Comparison of ENCODE assay signal across 1 cellular context in the genomic region with DNA sequence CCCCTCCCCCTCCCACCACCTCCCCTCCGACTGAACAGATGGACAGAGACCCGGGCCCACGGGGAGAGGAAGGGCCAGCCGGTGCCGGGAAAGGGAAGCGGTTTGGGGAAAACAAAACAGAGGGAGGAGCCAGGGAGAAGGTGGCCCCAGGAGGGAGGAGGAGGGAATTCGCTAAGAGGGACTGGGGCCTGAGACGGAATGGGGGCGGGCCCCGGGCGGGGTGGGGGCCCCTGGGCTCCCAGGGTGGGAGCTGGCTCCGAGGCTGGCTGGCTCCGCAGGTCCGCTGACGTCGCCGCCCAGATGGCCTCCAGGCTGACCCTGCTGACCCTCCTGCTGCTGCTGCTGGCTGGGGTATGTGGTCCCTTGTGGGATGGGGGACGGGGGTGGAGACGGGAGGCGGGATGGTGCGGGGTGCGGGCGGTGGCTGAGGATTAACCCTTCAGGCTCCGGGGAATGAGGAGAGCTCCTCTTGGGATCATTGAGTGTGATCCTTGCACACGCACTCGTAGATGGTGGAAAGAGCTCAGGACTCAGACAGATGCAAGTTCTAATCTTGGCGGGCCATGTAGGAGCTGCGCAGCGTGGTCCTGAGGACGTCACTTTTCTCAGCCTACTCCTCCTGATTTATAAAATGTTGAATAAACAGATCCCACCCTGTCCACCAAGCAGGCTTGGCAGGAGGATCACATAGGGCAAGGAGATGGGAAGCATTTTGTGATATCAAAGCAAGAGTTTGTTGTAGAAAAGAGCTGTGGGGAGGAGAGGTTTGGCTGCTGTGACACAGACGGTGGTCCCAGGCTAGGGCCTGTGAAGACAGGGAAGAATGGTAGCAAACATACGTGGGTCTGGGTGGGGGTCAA.
TF ChIP-seq lines count a peak whose summit lies in the region.

No MANE protein-coding gene starts in this region.

TF ChIP-seq in IMR-90, 13 proteins besides CTCF, POLR2A, EP300 and RAD21 (continued from another document):
- TF ChIP-seq, protein P1, sequence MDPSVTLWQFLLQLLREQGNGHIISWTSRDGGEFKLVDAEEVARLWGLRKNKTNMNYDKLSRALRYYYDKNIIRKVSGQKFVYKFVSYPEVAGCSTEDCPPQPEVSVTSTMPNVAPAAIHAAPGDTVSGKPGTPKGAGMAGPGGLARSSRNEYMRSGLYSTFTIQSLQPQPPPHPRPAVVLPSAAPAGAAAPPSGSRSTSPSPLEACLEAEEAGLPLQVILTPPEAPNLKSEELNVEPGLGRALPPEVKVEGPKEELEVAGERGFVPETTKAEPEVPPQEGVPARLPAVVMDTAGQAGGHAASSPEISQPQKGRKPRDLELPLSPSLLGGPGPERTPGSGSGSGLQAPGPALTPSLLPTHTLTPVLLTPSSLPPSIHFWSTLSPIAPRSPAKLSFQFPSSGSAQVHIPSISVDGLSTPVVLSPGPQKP (IDR thresholded peaks at IDR 0.05; ENCODE audit: borderline replicate concordance, low read depth, low read length), result no peak
- no peak for TF ChIP-seq USF2 (IDR thresholded peaks at IDR 0.05; ENCODE audit: low read depth, low read length)
- TF ChIP-seq FOS (IDR thresholded peaks at IDR 0.05; ENCODE audit: low read depth, low read length), result no peak
- TF ChIP-seq MAFK (IDR thresholded peaks at IDR 0.05; ENCODE audit: low read depth, low read length), result no peak
- no peak for TF ChIP-seq BHLHE40 (IDR thresholded peaks at IDR 0.05; ENCODE audit: low read depth, low read length)
- no peak for TF ChIP-seq MXI1 (IDR thresholded peaks at IDR 0.05; ENCODE audit: borderline replicate concordance, low read depth, low read length)
- TF ChIP-seq RFX5 (IDR thresholded peaks at IDR 0.05; ENCODE audit: low read depth, low read length), result no peak
- TF ChIP-seq RCOR1 (IDR thresholded peaks at IDR 0.05; ENCODE audit: insufficient replicate concordance, low read length), result no peak
